In the genomic region with DNA sequence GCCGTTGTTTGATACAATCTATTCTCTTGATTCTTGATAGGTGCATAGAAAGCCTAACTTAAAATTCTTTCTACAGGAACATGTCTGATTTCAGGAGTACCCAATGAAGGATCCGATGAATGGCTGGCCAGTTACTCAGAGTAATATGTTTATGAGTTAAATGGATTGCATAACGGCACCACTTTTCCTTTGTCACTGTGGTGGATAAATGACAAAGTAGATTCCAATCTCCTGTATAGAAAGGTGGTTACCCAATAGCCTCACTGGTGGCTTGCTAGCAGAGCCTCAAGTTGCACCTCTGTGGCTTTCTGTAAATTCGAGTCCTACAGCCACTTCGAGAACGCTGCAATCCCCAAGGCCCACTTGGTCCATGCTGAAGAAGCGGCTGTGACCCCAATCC, we compare ENCODE assay signal across 23 cellular contexts. TPM values are rescaled to one million over a fixed set of nuclear protein-coding genes. Genes with fewer than 3 reads are reported as not detected.
DNase-seq lines count a peak whose midpoint lies in the region; FAIRE-seq and TF ChIP-seq lines count a peak whose summit lies in the region.
"Had no signal": no experiment of that assay in that cellular context is flagged by ENCODE, and none has a peak within 500 bp of the region (broad histone marks: within the 10 kb centered on the region; RNA-seq: fewer than 3 reads in every experiment).

No MANE protein-coding gene starts in this region.

- intact Hi-C loops in thyroid gland (cut with DNase I) = no loop called here

- peaks cover 5 to 10% of the 10 kb centered on the region in 2 donors for H3K36me3 ChIP-seq in small intestine (ENCODE audit: control insufficient read depth in 2 of 2, insufficient read depth in 2 of 2, low read length in 2 of 2)
- peaks cover 0 to 6% of the 10 kb centered on the region in 2 donors for H3K36me3 ChIP-seq in thyroid gland

- CTCF ChIA-PET in RWPE1 (lab: Yijun Ruan, JAX) = interaction anchor here (0.7 kb wide), 1 partner anchor 555 kb away, joined by 3 read pairs; no protein-coding TSS in a partner anchor

- H3K27me3 ChIP-seq in small intestine (ENCODE audit: control insufficient read depth in 2 of 2, insufficient read depth in 2 of 2, low read length in 2 of 2) (no peaks in the 10 kb centered on the region), thyroid gland (no peaks in the 10 kb centered on the region)
- H3K27me3 ChIP-seq: brain microvascular endothelial cell, esophagus squamous epithelium, right atrium auricular region had no signal

- POLR2A ChIA-PET in RWPE1 (lab: Yijun Ruan, JAX; ENCODE audit: low non-redundant PET) = no interaction called here

- DNase-seq in GF-D8 (lab: John Stamatoyannopoulos, UW) (peak; percentile 91), NOMO-1 (lab: John Stamatoyannopoulos, UW; ENCODE audit: unreplicated experiment in 2 of 2) (peak; percentile 3 to 68), epithelial cell of esophagus (ENCODE audit: low read depth) (peak; percentile 39), NCI-H446 treated with DMSO at 0.1 percent for 48 hours (lab: John Stamatoyannopoulos, UW) (no peak), small intestine (no peak), RWPE1 (ENCODE audit: low spot score) (no peak), thyroid gland (no peak)
- DNase-seq: ACHN; activated CD4-positive, alpha-beta T cell treated with anti-CD3 and anti-CD28 coated beads, Interleukin-2, amount 50 U/mL, for 1 hour; activated naive CD4-positive, alpha-beta T cell treated with Interleukin-2 at 50 U/mL for 16 hours; activated T-cell treated with anti-CD3 and anti-CD28 coated beads for 4 hours; brain microvascular endothelial cell; COR-L47; esophagus squamous epithelium; KG1; kidney; NCI-H1436; NCI-H2227 treated with DMSO at 0.1 percent for 48 hours; nucleus accumbens had no signal

- TF ChIP-seq POLR2A in thyroid gland (IDR thresholded peaks at IDR 0.05) = no peak

- H3K9me3 ChIP-seq in small intestine (ENCODE audit: control insufficient read depth, low read depth) (no peaks in the 10 kb centered on the region), thyroid gland (no peaks in the 10 kb centered on the region)
- H3K9me3 ChIP-seq: esophagus squamous epithelium, right atrium auricular region had no signal

- no peak for FAIRE-seq in small intestine (lab: Jason Lieb, UNC)
- FAIRE-seq: kidney had no signal

- no peak for TF ChIP-seq CTCF in 22Rv1 (IDR thresholded peaks at IDR 0.05)
- no peak for TF ChIP-seq CTCF in epithelial cell of esophagus (IDR thresholded peaks at IDR 0.05; ENCODE audit: insufficient read depth, low read depth, low read length, missing control alignments)
- TF ChIP-seq CTCF in RWPE1 (conservative IDR thresholded peaks at IDR 0.05; ENCODE audit: low read depth) = no peak
- TF ChIP-seq CTCF in thyroid gland (IDR thresholded peaks at IDR 0.05) = no peak

- H3K4me1 ChIP-seq in small intestine (ENCODE audit: control insufficient read depth in 2 of 2, insufficient read depth in 1 of 2, low read depth in 1 of 2, low read length in 1 of 2) (no peaks in the 10 kb centered on the region), thyroid gland (no peaks in the 10 kb centered on the region)
- H3K4me1 ChIP-seq: esophagus squamous epithelium, right atrium auricular region had no signal

- H3K27ac ChIP-seq in 22Rv1 = peak overlapping the region; percentile 8; the same call in 1 of the 2 replicates
- no peak overlapping the region for H3K27ac ChIP-seq in small intestine (ENCODE audit: low read depth in 1 of 2, low read length in 1 of 2)
- H3K27ac ChIP-seq in RWPE1 = no peak overlapping the region
- H3K27ac ChIP-seq in thyroid gland = no peak overlapping the region
- H3K27ac ChIP-seq: brain microvascular endothelial cell, esophagus squamous epithelium, right atrium auricular region had no signal

- WGBS in small intestine, 3 donors = 88 to 91% (median 90%) methylated on average over 7 of the region's 7 CpGs
- WGBS in thyroid gland, 2 donors = 94 to 95% methylated on average over 7 of the region's 7 CpGs

- H3K4me3 ChIP-seq in epithelial cell of esophagus (ENCODE audit: low read length) = no peak overlapping the region
- H3K4me3 ChIP-seq in small intestine (ENCODE audit: low read depth in 1 of 2, low read length in 2 of 2) = no peak overlapping the region
- no peak overlapping the region for H3K4me3 ChIP-seq in thyroid gland (replicated peaks in 1 of 3)
- H3K4me3 ChIP-seq: esophagus squamous epithelium, right atrium auricular region had no signal

RNA-seq across cellular contexts. Expression of a gene that starts 28.4 kb away (rescaled TPM):
- under 1 TPM in 1 of 3 donors, not detected in 2; 0.12 TPM for polyA plus RNA-seq in small intestine
- not detected for total RNA-seq in thyroid gland
- total RNA-seq: dermis microvascular lymphatic vessel endothelial cell, esophagus squamous epithelium, mononuclear cell, right atrium auricular region had no signal

RNA-seq across cellular contexts. Expression of a gene that starts 36.4 kb away (rescaled TPM):
- polyA plus RNA-seq in small intestine = 10 to 100 TPM in 2 of 3 donors, not detected in 1; 12.2 to 14.5 TPM
- not detected for total RNA-seq in thyroid gland
- total RNA-seq: dermis microvascular lymphatic vessel endothelial cell, esophagus squamous epithelium, kidney, mononuclear cell, right atrium auricular region had no signal

RNA-seq across cellular contexts. Expression of a gene that starts 52.7 kb away (rescaled TPM):
- not detected for polyA plus RNA-seq in small intestine
- not detected for total RNA-seq in thyroid gland
- total RNA-seq: dermis microvascular lymphatic vessel endothelial cell, esophagus squamous epithelium, kidney, mononuclear cell, right atrium auricular region had no signal

RNA-seq across cellular contexts. Expression of a gene that starts 57.1 kb away (rescaled TPM):
- not detected for polyA plus RNA-seq in small intestine
- total RNA-seq in thyroid gland = not detected
- total RNA-seq: dermis microvascular lymphatic vessel endothelial cell, esophagus squamous epithelium, kidney, mononuclear cell, right atrium auricular region had no signal

Comparison
In these comparisons a context has a peak if more than half of its experiments do, and no peak if none do; other contexts are left out.
1. DNase-seq: peak in GF-D8 (single experiment), NOMO-1 (2 of 2) and epithelial cell of esophagus (single experiment); none in NCI-H446 treated with DMSO at 0.1 percent for 48 hours (single experiment), small intestine (single experiment), RWPE1 (single experiment) and thyroid gland (0 of 2).